Comparison of ENCODE assay signal across 1 cellular context in the genomic region with DNA sequence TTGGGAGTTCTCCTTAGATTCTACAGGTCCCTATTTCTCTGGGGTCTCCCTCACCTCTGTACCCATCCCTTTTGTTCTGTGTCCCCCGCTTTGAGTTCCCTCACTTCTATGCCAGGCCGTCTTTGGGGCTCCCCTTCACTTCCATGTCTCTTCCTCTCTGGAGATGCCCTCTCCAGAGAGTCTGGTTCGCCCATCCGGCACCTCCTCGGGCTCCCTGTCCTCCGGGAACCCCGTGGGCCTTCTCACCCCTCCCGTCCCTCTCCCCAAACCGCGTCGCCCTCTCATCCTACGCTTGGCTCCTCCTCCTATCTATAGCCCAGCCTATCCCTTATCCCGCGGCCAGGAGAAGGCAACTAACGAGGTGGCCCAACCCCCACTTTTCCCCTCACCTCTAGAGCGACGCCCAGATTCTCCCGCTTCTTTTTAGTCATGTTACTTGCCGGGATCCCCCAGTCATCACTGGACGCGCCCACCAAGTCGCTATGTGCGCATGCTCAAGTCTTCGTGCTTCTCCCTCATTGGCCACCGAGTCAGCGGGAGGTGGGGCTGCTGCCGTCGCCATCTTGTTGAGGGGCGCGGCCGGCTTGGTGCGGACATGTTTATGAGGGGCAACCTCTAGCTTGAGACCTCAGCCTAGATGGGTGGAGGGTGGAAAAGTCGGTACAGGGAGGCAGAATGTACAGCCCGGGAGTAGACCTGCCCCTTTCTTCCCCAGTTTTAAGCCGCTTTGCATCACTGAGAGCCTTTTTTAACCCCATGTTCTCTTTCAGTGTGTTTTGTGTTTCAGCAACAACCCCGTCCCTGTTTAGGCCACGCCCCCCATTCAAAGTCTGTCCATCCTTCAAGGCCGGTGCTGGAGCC.
TF ChIP-seq lines count a peak whose summit lies in the region.

A gene (minus strand): TSS at position 461 of the 861 bp plus-strand sequence. CDS start 30 bp downstream, at position 431.

TF ChIP-seq in SK-N-SH, 30 proteins besides CTCF, POLR2A, EP300 and RAD21 (continued from another document):
- TF ChIP-seq NFIC (IDR thresholded peaks at IDR 0.05; ENCODE audit: borderline replicate concordance) = no peak
- TF ChIP-seq FOXM1 (IDR thresholded peaks at IDR 0.05; ENCODE audit: low read depth) = no peak
- TF ChIP-seq FOXJ3 (CRISPR knock-in tag; IDR thresholded peaks at IDR 0.05) = no peak
- TF ChIP-seq, protein P1, sequence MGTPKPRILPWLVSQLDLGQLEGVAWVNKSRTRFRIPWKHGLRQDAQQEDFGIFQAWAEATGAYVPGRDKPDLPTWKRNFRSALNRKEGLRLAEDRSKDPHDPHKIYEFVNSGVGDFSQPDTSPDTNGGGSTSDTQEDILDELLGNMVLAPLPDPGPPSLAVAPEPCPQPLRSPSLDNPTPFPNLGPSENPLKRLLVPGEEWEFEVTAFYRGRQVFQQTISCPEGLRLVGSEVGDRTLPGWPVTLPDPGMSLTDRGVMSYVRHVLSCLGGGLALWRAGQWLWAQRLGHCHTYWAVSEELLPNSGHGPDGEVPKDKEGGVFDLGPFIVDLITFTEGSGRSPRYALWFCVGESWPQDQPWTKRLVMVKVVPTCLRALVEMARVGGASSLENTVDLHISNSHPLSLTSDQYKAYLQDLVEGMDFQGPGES (IDR thresholded peaks at IDR 0.05; ENCODE audit: low read depth, low read length) = peak; percentile 22; the same call in 1 of the 2 replicates
- TF ChIP-seq, protein P2, sequence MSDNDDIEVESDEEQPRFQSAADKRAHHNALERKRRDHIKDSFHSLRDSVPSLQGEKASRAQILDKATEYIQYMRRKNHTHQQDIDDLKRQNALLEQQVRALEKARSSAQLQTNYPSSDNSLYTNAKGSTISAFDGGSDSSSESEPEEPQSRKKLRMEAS (IDR thresholded peaks at IDR 0.05; ENCODE audit: low read depth) = peak; percentile 88
- TF ChIP-seq, protein P3, sequence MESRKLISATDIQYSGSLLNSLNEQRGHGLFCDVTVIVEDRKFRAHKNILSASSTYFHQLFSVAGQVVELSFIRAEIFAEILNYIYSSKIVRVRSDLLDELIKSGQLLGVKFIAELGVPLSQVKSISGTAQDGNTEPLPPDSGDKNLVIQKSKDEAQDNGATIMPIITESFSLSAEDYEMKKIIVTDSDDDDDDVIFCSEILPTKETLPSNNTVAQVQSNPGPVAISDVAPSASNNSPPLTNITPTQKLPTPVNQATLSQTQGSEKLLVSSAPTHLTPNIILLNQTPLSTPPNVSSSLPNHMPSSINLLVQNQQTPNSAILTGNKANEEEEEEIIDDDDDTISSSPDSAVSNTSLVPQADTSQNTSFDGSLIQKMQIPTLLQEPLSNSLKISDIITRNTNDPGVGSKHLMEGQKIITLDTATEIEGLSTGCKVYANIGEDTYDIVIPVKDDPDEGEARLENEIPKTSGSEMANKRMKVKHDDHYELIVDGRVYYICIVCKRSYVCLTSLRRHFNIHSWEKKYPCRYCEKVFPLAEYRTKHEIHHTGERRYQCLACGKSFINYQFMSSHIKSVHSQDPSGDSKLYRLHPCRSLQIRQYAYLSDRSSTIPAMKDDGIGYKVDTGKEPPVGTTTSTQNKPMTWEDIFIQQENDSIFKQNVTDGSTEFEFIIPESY (IDR thresholded peaks at IDR 0.05; ENCODE audit: borderline replicate concordance, low read depth) = no peak
